ENCODE assay signal across 20 cellular contexts in genomic region chr18:59769105-59769865, GRCh38.
DNase-seq lines count a peak whose midpoint lies in the region; ATAC-seq and TF ChIP-seq lines count a peak whose summit lies in the region.
"Had no signal": no experiment of that assay in that cellular context is flagged by ENCODE, and none has a peak within 500 bp of the region (broad histone marks: within the 10 kb centered on the region; RNA-seq: fewer than 3 reads in every experiment).

No MANE protein-coding gene starts in this region.

- DNase-seq in GM04503 (ENCODE audit: low read depth): peak; percentile 55
- DNase-seq in breast epithelium (ENCODE audit: low spot score in 2 of 2): no peak
- peak; percentile 74 for DNase-seq in stromal cell of bone marrow (ENCODE audit: low read depth)
- no peak for DNase-seq in NCI-H748 (lab: John Stamatoyannopoulos, UW; ENCODE audit: unreplicated experiment)
- DNase-seq in superior temporal gyrus (ENCODE audit: extremely low spot score): no peak
- no peak for DNase-seq in ACHN
- no peak for DNase-seq in AML-193 (lab: John Stamatoyannopoulos, UW)
- DNase-seq: activated CD4-positive, alpha-beta T cell treated with anti-CD3 and anti-CD28 coated beads, Interleukin-2, amount 10 ng/mL, durations not matched to agents 24 days and 14 days; DMS79 treated with DMSO at 0.1 percent for 48 hours; effector CD4-positive, alpha-beta T cell; heart right ventricle; NCI-H1105; NCI-H510A treated with DMSO at 0.1 percent for 48 hours; posterior cingulate gyrus; sigmoid colon; T-helper 2 cell; testis had no signal

- intact Hi-C loops in breast epithelium (cut with DNase I; ENCODE audit: low total_unique reads): no loop called here

- TF ChIP-seq CTCF in breast epithelium (IDR thresholded peaks at IDR 0.05): no peak
- TF ChIP-seq CTCF in gastroesophageal sphincter (IDR thresholded peaks at IDR 0.05): no peak

- H3K4me1 ChIP-seq in breast epithelium: no peaks in the 10 kb centered on the region
- H3K4me1 ChIP-seq in gastroesophageal sphincter: no peaks in the 10 kb centered on the region
- H3K4me1 ChIP-seq: heart right ventricle, sigmoid colon, testis had no signal

- H3K36me3 ChIP-seq in breast epithelium: no peaks in the 10 kb centered on the region
- no peaks in the 10 kb centered on the region for H3K36me3 ChIP-seq in gastroesophageal sphincter
- H3K36me3 ChIP-seq: heart right ventricle, sigmoid colon had no signal

- H3K27ac ChIP-seq in breast epithelium: peak overlapping the region; percentile 58 to 72
- H3K27ac ChIP-seq in gastroesophageal sphincter: peak overlapping the region in 1 of 4 donors; percentile 7
- H3K27ac ChIP-seq: heart right ventricle, sigmoid colon, testis had no signal

- H3K9me3 ChIP-seq in breast epithelium (peaks cover 0 to 4% of the 10 kb centered on the region in 2 donors), gastroesophageal sphincter (peaks cover 0 to 7% (median 0%) of the 10 kb centered on the region in 3 donors)
- H3K9me3 ChIP-seq: testis had no signal

- TF ChIP-seq POLR2A in breast epithelium (IDR thresholded peaks at IDR 0.05) (no peak), gastroesophageal sphincter (IDR thresholded peaks at IDR 0.05) (no peak)

- WGBS in gastroesophageal sphincter (ENCODE audit: low coverage in 1 of 2), 2 donors: 60 to 63% methylated on average over 3 of the region's 3 CpGs

- no peak overlapping the region for H3K4me3 ChIP-seq in breast epithelium
- no peak overlapping the region for H3K4me3 ChIP-seq in gastroesophageal sphincter
- H3K4me3 ChIP-seq: heart right ventricle, sigmoid colon, testis had no signal

- no peaks in the 10 kb centered on the region for H3K27me3 ChIP-seq in breast epithelium
- peaks cover 4% of the 10 kb centered on the region for H3K27me3 ChIP-seq in gastroesophageal sphincter
- H3K27me3 ChIP-seq: sigmoid colon, testis had no signal

- ATAC-seq in gastroesophageal sphincter: peak; percentile 25
- ATAC-seq: activated naive CD4-positive, alpha-beta T cell treated with anti-CD3 and anti-CD28 coated beads, Interleukin-2, amount 50 U/mL, for 72 hours; heart right ventricle; left lobe of liver had no signal

- in situ Hi-C loops in ACHN (cut with HindIII; ENCODE audit: low pct_ligation_motif_present, low pct_unique_long_range_greater_than_20kb, low sequenced_read_pairs): no loop called here

- TF ChIP-seq EP300 in gastroesophageal sphincter (IDR thresholded peaks at IDR 0.05): no peak

Comparison
In these comparisons a context has a peak if more than half of its experiments do, and no peak if none do; other contexts are left out.
1. DNase-seq: peak in GM04503 (single experiment) and stromal cell of bone marrow (single experiment); none in breast epithelium (0 of 2), NCI-H748 (single experiment), superior temporal gyrus (single experiment), ACHN (single experiment) and AML-193 (0 of 2).